In genomic region chr1:25568834-25569598, GRCh38 we compare ENCODE assay signal across 1 cellular context.
TF ChIP-seq lines count a peak whose summit lies in the region.

No MANE protein-coding gene starts in this region.

TF ChIP-seq in GM23338, 12 proteins besides CTCF, POLR2A, EP300 and RAD21 (continued from another document):
- TF ChIP-seq REST (IDR thresholded peaks at IDR 0.05; ENCODE audit: unreplicated experiment) (no peak), ZNF462 (CRISPR knock-in tag; IDR thresholded peaks at IDR 0.05) (no peak), STAT1 (IDR thresholded peaks at IDR 0.05; ENCODE audit: unreplicated experiment) (no peak), ETS1 (IDR thresholded peaks at IDR 0.05) (no peak), POLR2AphosphoS5 (IDR thresholded peaks at IDR 0.05; ENCODE audit: low read depth) (no peak), EZH2 (IDR thresholded peaks at IDR 0.05; ENCODE audit: low read depth, unreplicated experiment) (no peak)
